In genomic region chr2:42663106-42663755, GRCh38 we compare ENCODE assay signal across 8 cellular contexts.
A peak's percentile ranks its signal among the peaks of the same experiment; 100 is the strongest.
DNase-seq lines count a peak whose midpoint lies in the region; ATAC-seq and TF ChIP-seq lines count a peak whose summit lies in the region.

No MANE protein-coding gene starts in this region.

- no peak overlapping the region for H3K27ac ChIP-seq in 22Rv1

- in situ Hi-C loops in GM13976 (cut with MboI; ENCODE audit: low sequenced_read_pairs, unreplicated experiment): loop anchor here (10.0 kb wide), 1 partner anchor 178 kb away; no protein-coding TSS in a partner anchor
- in situ Hi-C loops in astrocyte of the spinal cord (cut with HindIII; ENCODE audit: low sequenced_read_pairs): no loop called here

- no peak overlapping the region for H3K4me3 ChIP-seq in astrocyte of the spinal cord (ENCODE audit: low read depth, low read length)

- ATAC-seq in HG02885 (IDR thresholded peaks at IDR 0.05; ENCODE audit: poor library complexity, unreplicated experiment): peak; percentile 95

- peak; percentile 87 for TF ChIP-seq CTCF in 22Rv1 (IDR thresholded peaks at IDR 0.05)
- TF ChIP-seq CTCF in GM13976 (IDR thresholded peaks at IDR 0.05; ENCODE audit: borderline replicate concordance, control extremely low read depth, extremely low read depth, insufficient read depth, missing control alignments): peak; percentile 95
- peak; percentile 100 for TF ChIP-seq CTCF in astrocyte of the spinal cord (IDR thresholded peaks at IDR 0.05; ENCODE audit: low read depth, low read length)

- DNase-seq in GM13976 (ENCODE audit: low spot score) (peak; percentile 70), NCI-H1694 (lab: John Stamatoyannopoulos, UW) (peak; percentile 72), T-helper 9 cell (peak; percentile 23), astrocyte of the spinal cord (ENCODE audit: low read depth, low spot score) (peak; percentile 77), iPS DF 4.7 (ENCODE audit: extremely low read depth, low spot score) (peak; percentile 69)
- DNase-seq in stimulated activated CD4-positive, alpha-beta T cell treated with anti-CD3 and anti-CD28 coated beads, Interleukin-12 subunit alpha, Interleukin-12 subunit beta, amount 100 ng/mL, for 4 hours: peak; percentile 48

Comparison
In these comparisons a context has a peak if more than half of its experiments do, and no peak if none do; other contexts are left out.
1. DNase-seq: peak in every context shown above with its lines; median percentile 77 in astrocyte of the spinal cord; 72 in NCI-H1694; 70 in GM13976; 69 in iPS DF 4.7; 48 in stimulated activated CD4-positive, alpha-beta T cell treated with anti-CD3 and anti-CD28 coated beads, Interleukin-12 subunit alpha, Interleukin-12 subunit beta, amount 100 ng/mL, for 4 hours; 23 in T-helper 9 cell.